In genomic region chr17:78883533-78884131, GRCh38 we compare ENCODE assay signal across 8 cellular contexts. TPM values are rescaled to one million over a fixed set of nuclear protein-coding genes. Genes with fewer than 3 reads are reported as not detected.
DNase-seq lines count a peak whose midpoint lies in the region; ATAC-seq, FAIRE-seq and TF ChIP-seq lines count a peak whose summit lies in the region.

No MANE protein-coding gene starts in this region.

- H3K4me1 ChIP-seq in A549 (peaks cover 47% of the 10 kb centered on the region), thyroid gland (peaks cover 12 to 46% of the 10 kb centered on the region in 2 donors)

- no peaks in the 10 kb centered on the region for H3K27me3 ChIP-seq in thyroid gland

- TF ChIP-seq POLR2A in A549 (IDR thresholded peaks at IDR 0.05; ENCODE audit: low read length) (no peak; the same call in 1 of the 2 replicates), thyroid gland (IDR thresholded peaks at IDR 0.05) (peak in 1 of 2 donors; percentile 20)

- CTCF ChIA-PET in A549 (lab: Yijun Ruan, JAX), result interaction anchor here (0.7 to 5.1 kb wide), 8 partner anchors 12 to 87 kb away, joined by 3 to 41 read pairs (median 4); no protein-coding TSS in a partner anchor

- peak overlapping the region; percentile 86 to 91 for H3K27ac ChIP-seq in A549
- peak overlapping the region; percentile 67 to 93 (median 69) for H3K27ac ChIP-seq in thyroid gland

- H3K27me3 Mint-ChIP-seq in mesothelial cell of epicardium (ENCODE audit: low read depth), result no peaks in the 10 kb centered on the region

- DNase-seq in A549 (ENCODE audit: low read depth in 1 of 2, low spot score in 1 of 2) (peak; percentile 86 to 98), HS-27A (ENCODE audit: low read depth) (peak; percentile 82), SHP77 treated with DMSO at 0.1 percent for 48 hours (lab: John Stamatoyannopoulos, UW) (peak; percentile 84), epithelial cell of proximal tubule (ENCODE audit: low read depth) (peak; percentile 45), mesothelial cell of epicardium (ENCODE audit: low spot score in 2 of 2, unreplicated experiment in 2 of 2) (peak in 1 of 2 experiments; percentile 60), thyroid gland (peak; percentile 45 to 49), SIG-M5 (lab: John Stamatoyannopoulos, UW) (no peak)

- H3K4me3 ChIP-seq in A549 (peak overlapping the region; percentile 14), epithelial cell of proximal tubule (ENCODE audit: low read depth, low read length) (peak overlapping the region; percentile 33), thyroid gland (replicated peaks in 1 of 3) (no peak overlapping the region)

- peak overlapping the region; percentile 94 for H3K27ac Mint-ChIP-seq in mesothelial cell of epicardium

- TF ChIP-seq CTCF in A549 (IDR thresholded peaks at IDR 0.05), result 0 out of 3 replicates have a peak, but pooled peaks have one; percentile 5
- TF ChIP-seq CTCF in epithelial cell of proximal tubule (conservative IDR thresholded peaks at IDR 0.05; ENCODE audit: low read depth, low read length), result no peak
- no peak for TF ChIP-seq CTCF in mesothelial cell of epicardium (IDR thresholded peaks at IDR 0.05; ENCODE audit: unreplicated experiment)
- no peak for TF ChIP-seq CTCF in thyroid gland (IDR thresholded peaks at IDR 0.05)

- POLR2A ChIA-PET in A549 (lab: Yijun Ruan, JAX), result interaction anchor here (0.9 to 1.2 kb wide), 6 partner anchors 9 to 51 kb away, joined by 3 to 5 read pairs (median 4); no protein-coding TSS in a partner anchor

- H3K9me3 Mint-ChIP-seq in mesothelial cell of epicardium, result no peaks in the 10 kb centered on the region

- TF ChIP-seq EP300 in A549 (IDR thresholded peaks at IDR 0.05), result peak in 1 of 2 experiments; percentile 43; a peak in 1 of 5 replicates

- intact Hi-C loops in thyroid gland (cut with DNase I), result no loop called here

- H3K4me1 Mint-ChIP-seq in mesothelial cell of epicardium, result peaks cover 40% of the 10 kb centered on the region

- peak; percentile 82 for FAIRE-seq in A549 (lab: Jason Lieb, UNC)

- H3K36me3 ChIP-seq in thyroid gland, result no peaks in the 10 kb centered on the region

- peak overlapping the region; percentile 37 for H3K4me3 Mint-ChIP-seq in mesothelial cell of epicardium

- H3K9me3 ChIP-seq in A549 (no peaks in the 10 kb centered on the region), thyroid gland (no peaks in the 10 kb centered on the region)

- TF ChIP-seq RAD21 in A549 (conservative IDR thresholded peaks at IDR 0.05 in 1 of 2, IDR thresholded peaks at IDR 0.05 in 1 of 2), result peak; percentile 3 to 36; a peak in 1 of 5 replicates

- no peaks in the 10 kb centered on the region for H3K36me3 Mint-ChIP-seq in mesothelial cell of epicardium

- H3K4me2 ChIP-seq in A549, result peak overlapping the region; percentile 84

- 4% methylated on average over 24 of the region's 24 CpGs for WGBS in A549 (ENCODE audit: missing lambda C conversion rate)
- WGBS in thyroid gland, 2 donors, result 47 to 55% methylated on average over 19 to 24 of the region's 24 CpGs

- peak; percentile 74 for ATAC-seq in A549
- no peak for ATAC-seq in HG02885 (IDR thresholded peaks at IDR 0.05; ENCODE audit: poor library complexity, unreplicated experiment)

TF ChIP-seq in A549, 52 proteins besides CTCF, POLR2A, EP300 and RAD21 (continues in another document):
- TF ChIP-seq KDM5A (IDR thresholded peaks at IDR 0.05), result no peak
- no peak for TF ChIP-seq HES2 (IDR thresholded peaks at IDR 0.05)
- TF ChIP-seq CEBPB (IDR thresholded peaks at IDR 0.05), result no peak
- no peak; the same call in 1 of the 2 replicates for TF ChIP-seq ZSCAN20 (CRISPR knock-in tag; IDR thresholded peaks at IDR 0.05)
- TF ChIP-seq FOSL2 (IDR thresholded peaks at IDR 0.05), result peak; percentile 34; the same call in 1 of the 2 replicates
- peak; percentile 86 for TF ChIP-seq FOSL2 (CRISPR knock-in tag; IDR thresholded peaks at IDR 0.05)
- no peak for TF ChIP-seq TP53 (CRISPR knock-in tag; IDR thresholded peaks at IDR 0.05)
- TF ChIP-seq, protein P1, sequence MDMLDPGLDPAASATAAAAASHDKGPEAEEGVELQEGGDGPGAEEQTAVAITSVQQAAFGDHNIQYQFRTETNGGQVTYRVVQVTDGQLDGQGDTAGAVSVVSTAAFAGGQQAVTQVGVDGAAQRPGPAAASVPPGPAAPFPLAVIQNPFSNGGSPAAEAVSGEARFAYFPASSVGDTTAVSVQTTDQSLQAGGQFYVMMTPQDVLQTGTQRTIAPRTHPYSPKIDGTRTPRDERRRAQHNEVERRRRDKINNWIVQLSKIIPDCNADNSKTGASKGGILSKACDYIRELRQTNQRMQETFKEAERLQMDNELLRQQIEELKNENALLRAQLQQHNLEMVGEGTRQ (IDR thresholded peaks at IDR 0.05), result peak; percentile 37
- TF ChIP-seq, protein P2, sequence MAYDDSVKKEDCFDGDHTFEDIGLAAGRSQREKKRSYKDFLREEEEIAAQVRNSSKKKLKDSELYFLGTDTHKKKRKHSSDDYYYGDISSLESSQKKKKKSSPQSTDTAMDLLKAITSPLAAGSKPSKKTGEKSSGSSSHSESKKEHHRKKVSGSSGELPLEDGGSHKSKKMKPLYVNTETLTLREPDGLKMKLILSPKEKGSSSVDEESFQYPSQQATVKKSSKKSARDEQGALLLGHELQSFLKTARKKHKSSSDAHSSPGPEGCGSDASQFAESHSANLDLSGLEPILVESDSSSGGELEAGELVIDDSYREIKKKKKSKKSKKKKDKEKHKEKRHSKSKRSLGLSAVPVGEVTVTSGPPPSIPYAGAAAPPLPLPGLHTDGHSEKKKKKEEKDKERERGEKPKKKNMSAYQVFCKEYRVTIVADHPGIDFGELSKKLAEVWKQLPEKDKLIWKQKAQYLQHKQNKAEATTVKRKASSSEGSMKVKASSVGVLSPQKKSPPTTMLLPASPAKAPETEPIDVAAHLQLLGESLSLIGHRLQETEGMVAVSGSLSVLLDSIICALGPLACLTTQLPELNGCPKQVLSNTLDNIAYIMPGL (CRISPR knock-in tag; IDR thresholded peaks at IDR 0.05; ENCODE audit: borderline replicate concordance), result no peak
- no peak for TF ChIP-seq HDAC2 (IDR thresholded peaks at IDR 0.05)
- TF ChIP-seq, protein P3, sequence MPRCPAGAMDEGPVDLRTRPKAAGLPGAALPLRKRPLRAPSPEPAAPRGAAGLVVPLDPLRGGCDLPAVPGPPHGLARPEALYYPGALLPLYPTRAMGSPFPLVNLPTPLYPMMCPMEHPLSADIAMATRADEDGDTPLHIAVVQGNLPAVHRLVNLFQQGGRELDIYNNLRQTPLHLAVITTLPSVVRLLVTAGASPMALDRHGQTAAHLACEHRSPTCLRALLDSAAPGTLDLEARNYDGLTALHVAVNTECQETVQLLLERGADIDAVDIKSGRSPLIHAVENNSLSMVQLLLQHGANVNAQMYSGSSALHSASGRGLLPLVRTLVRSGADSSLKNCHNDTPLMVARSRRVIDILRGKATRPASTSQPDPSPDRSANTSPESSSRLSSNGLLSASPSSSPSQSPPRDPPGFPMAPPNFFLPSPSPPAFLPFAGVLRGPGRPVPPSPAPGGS (IDR thresholded peaks at IDR 0.05), result peak; percentile 24; the same call in 1 of the 3 replicates
- TF ChIP-seq BHLHE40 (IDR thresholded peaks at IDR 0.05; ENCODE audit: low read depth, low read length), result peak; percentile 96
- peak; percentile 82 for TF ChIP-seq MAX (IDR thresholded peaks at IDR 0.05)
- peak in 1 of 2 experiments; percentile 57; a peak in 2 of 5 replicates for TF ChIP-seq JUN (IDR thresholded peaks at IDR 0.05)

RNA-seq across cellular contexts. Expression of gene CEP295NL, which starts 19.4 kb away (rescaled TPM):
- polyA plus RNA-seq in A549 (2011; rRNA removed) (0.09 and 0.10 TPM in 2 replicates), A549 (2017; fragmentation: RNase III; extraction: RNeasy Plus Mini Kit Qiagen cat#74134 plus additional on column Dnase treatment) (0.13 to 0.34 TPM (median 0.29 TPM) in 3 replicates)
- 0.03 and 0.05 TPM in 2 replicates for polyA plus RNA-seq in A549 (2012; cell fraction: cytosol; rRNA removed)
- polyA plus RNA-seq in A549 (2012; cell fraction: nucleus; rRNA removed), result 0.36 and 0.43 TPM in 2 replicates
- 0.37 and 0.63 TPM in 2 replicates for polyA minus RNA-seq in A549 (2011; rRNA and poly(A)+ RNA removed)
- total RNA-seq in epithelial cell of proximal tubule (0.29 TPM in 2 replicates), mesothelial cell of epicardium (3.2 to 4.2 TPM (median 3.8 TPM) in 3 replicates), thyroid gland (1 to 10 TPM in 3 of 4 donors, under 1 TPM in 1; 0.67 to 1.6 (median 1.4) TPM)

RNA-seq across cellular contexts. Expression of gene TIMP2, which starts 41.6 kb away (rescaled TPM):
- 68.1 and 77.8 TPM in 2 replicates for polyA plus RNA-seq in A549 (2011; rRNA removed)
- 91.7 and 124 TPM in 2 replicates for polyA plus RNA-seq in A549 (2012; cell fraction: cytosol; rRNA removed)
- polyA plus RNA-seq in A549 (2012; cell fraction: nucleus; rRNA removed), result 128 and 136 TPM in 2 replicates
- polyA plus RNA-seq in A549 (2017; fragmentation: RNase III; extraction: RNeasy Plus Mini Kit Qiagen cat#74134 plus additional on column Dnase treatment), result 140 to 170 TPM (median 166 TPM) in 3 replicates
- polyA minus RNA-seq in A549 (2011; rRNA and poly(A)+ RNA removed), result 46.2 and 57.5 TPM in 2 replicates
- 64.9 and 78.3 TPM in 2 replicates for total RNA-seq in epithelial cell of proximal tubule
- total RNA-seq in mesothelial cell of epicardium, result 106 to 109 TPM (median 106 TPM) in 3 replicates
- total RNA-seq in thyroid gland, result 100 to 1,000 TPM in 1 of 4 donors, 10 to 100 TPM in 3; 52.9 to 133 (median 82.2) TPM

RNA-seq across cellular contexts. Expression of gene USP36, which starts 43.0 kb away (rescaled TPM):
- polyA plus RNA-seq in A549 (2011; rRNA removed) (49.0 and 59.0 TPM in 2 replicates), A549 (2017; fragmentation: RNase III; extraction: RNeasy Plus Mini Kit Qiagen cat#74134 plus additional on column Dnase treatment) (40.7 to 43.8 TPM (median 41.1 TPM) in 3 replicates)
- polyA plus RNA-seq in A549 (2012; cell fraction: cytosol; rRNA removed), result 41.6 and 47.2 TPM in 2 replicates
- 118 and 157 TPM in 2 replicates for polyA plus RNA-seq in A549 (2012; cell fraction: nucleus; rRNA removed)
- 79.8 and 90.9 TPM in 2 replicates for polyA minus RNA-seq in A549 (2011; rRNA and poly(A)+ RNA removed)
- total RNA-seq in epithelial cell of proximal tubule (22.4 and 36.4 TPM in 2 replicates), mesothelial cell of epicardium (62.0 to 63.0 TPM (median 62.5 TPM) in 3 replicates), thyroid gland (10 to 100 TPM; 33.9 to 61.5 (median 46.6) TPM)

Comparison
In these comparisons a context has a peak if more than half of its experiments do, and no peak if none do; other contexts are left out.
1. H3K4me3 ChIP-seq: peak in A549 (single experiment) and epithelial cell of proximal tubule (single experiment); none in thyroid gland (0 of 3).